ENCODE assay signal across 17 cellular contexts in the genomic region with DNA sequence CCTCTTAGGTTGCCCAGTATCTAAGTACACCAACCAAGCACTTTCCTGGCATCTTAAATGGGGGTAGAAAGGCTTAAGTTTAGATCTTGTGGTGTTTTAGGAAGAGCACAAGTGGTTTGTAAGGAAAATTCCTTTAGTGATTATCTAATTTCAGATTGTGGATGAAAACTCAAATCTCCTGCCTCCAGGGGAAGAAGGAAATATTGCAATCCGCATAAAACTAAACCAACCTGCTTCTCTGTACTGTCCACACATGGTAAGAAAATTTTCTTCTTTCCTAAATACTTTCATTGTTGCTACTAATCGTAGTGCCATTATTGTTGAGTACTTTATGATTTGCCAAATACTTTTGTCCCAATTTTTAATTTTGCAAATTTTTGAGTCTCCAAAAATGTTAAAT. TPM values are rescaled to one million over a fixed set of nuclear protein-coding genes. Genes with fewer than 3 reads are reported as not detected.
DNase-seq lines count a peak whose midpoint lies in the region; ATAC-seq and TF ChIP-seq lines count a peak whose summit lies in the region.
"Had no signal": no experiment of that assay in that cellular context is flagged by ENCODE, and none has a peak within 500 bp of the region (broad histone marks: within the 10 kb centered on the region; RNA-seq: fewer than 3 reads in every experiment).

No MANE protein-coding gene starts in this region.

- H3K4me1 ChIP-seq in PC-3 (ENCODE audit: insufficient read depth, low read length) (peaks cover 46% of the 10 kb centered on the region), osteoblast (ENCODE audit: insufficient read depth, low read length) (peaks cover 26% of the 10 kb centered on the region), suprapubic skin (no peaks in the 10 kb centered on the region)

- H3K27me3 ChIP-seq in PC-3 (ENCODE audit: low read length): no peaks in the 10 kb centered on the region
- H3K27me3 ChIP-seq in osteoblast (ENCODE audit: insufficient read depth, low read length): no peaks in the 10 kb centered on the region
- no peaks in the 10 kb centered on the region for H3K27me3 ChIP-seq in suprapubic skin

- no peak; the same call in 1 of the 2 replicates for TF ChIP-seq CTCF in PC-3 (conservative IDR thresholded peaks at IDR 0.05; ENCODE audit: low read depth, low read length)
- TF ChIP-seq CTCF in astrocyte of the spinal cord (IDR thresholded peaks at IDR 0.05; ENCODE audit: low read depth, low read length): peak; percentile 6
- TF ChIP-seq CTCF in osteoblast (IDR thresholded peaks at IDR 0.05; ENCODE audit: extremely low read depth, low read depth, low read length): peak; percentile 13
- no peak for TF ChIP-seq CTCF in omental fat pad (IDR thresholded peaks at IDR 0.05)
- no peak for TF ChIP-seq CTCF in suprapubic skin (IDR thresholded peaks at IDR 0.05)

- H3K9me3 ChIP-seq in PC-3 (ENCODE audit: low read length) (no peaks in the 10 kb centered on the region), osteoblast (ENCODE audit: low read depth, low read length) (no peaks in the 10 kb centered on the region), suprapubic skin (no peaks in the 10 kb centered on the region)

- H4K20me1 ChIP-seq in PC-3 (ENCODE audit: low read length) (no peaks in the 10 kb centered on the region), osteoblast (ENCODE audit: insufficient read depth, low read length) (no peaks in the 10 kb centered on the region)

- BruUV-seq in PC-3 (replicated peaks; lab: Mats Ljungman, UMichigan): no TSS peak

- H3K79me2 ChIP-seq in PC-3 (ENCODE audit: low read length) (no peaks in the 10 kb centered on the region), osteoblast (ENCODE audit: insufficient read depth, low read length) (no peaks in the 10 kb centered on the region)

- no peak for TF ChIP-seq EP300 in suprapubic skin (IDR thresholded peaks at IDR 0.05)

- TF ChIP-seq POLR2A in suprapubic skin (IDR thresholded peaks at IDR 0.05): no peak

- peak overlapping the region; percentile 48; the same call in 1 of the 2 replicates for H2AFZ ChIP-seq in PC-3 (ENCODE audit: low read length)
- no peak overlapping the region for H2AFZ ChIP-seq in osteoblast (ENCODE audit: low read length)
- H2AFZ ChIP-seq: GM23338 had no signal

- CTCF ChIA-PET in PC-3 (lab: Charles Lee): no interaction called here

- no peaks in the 10 kb centered on the region for H3K36me3 ChIP-seq in PC-3 (ENCODE audit: low read depth, low read length)
- no peaks in the 10 kb centered on the region for H3K36me3 ChIP-seq in osteoblast (ENCODE audit: insufficient read depth, low read length)
- no peaks in the 10 kb centered on the region for H3K36me3 ChIP-seq in suprapubic skin

- DNase-seq in PC-3 (peak; percentile 56), astrocyte of the spinal cord (ENCODE audit: low read depth, low spot score) (no peak), osteoblast (ENCODE audit: insufficient read length, low spot score, missing footprints) (no peak), omental fat pad (ENCODE audit: low spot score) (no peak), NCI-H774 (lab: John Stamatoyannopoulos, UW) (no peak), suprapubic skin (ENCODE audit: low spot score in 2 of 2) (no peak)
- no peak for DNase-seq in activated CD8-positive, alpha-beta memory T cell treated with anti-CD3 and anti-CD28 coated beads, Interleukin-2, amount 50 U/mL, for 4 hours
- DNase-seq: CD8-positive, alpha-beta T cell; GDM1; NCI-H1092 treated with DMSO at 0.1 percent for 48 hours; NCI-H1436 treated with DMSO at 0.1 percent for 48 hours; NCI-H1930; NCI-H345; NCI-H524 treated with DMSO at 0.1 percent for 48 hours had no signal

- ATAC-seq in PC-3: no peak
- no peak for ATAC-seq in omental fat pad (ENCODE audit: low FRiP score)
- ATAC-seq: CD8-positive, alpha-beta T cell; GM23338; HCT116 had no signal

- WGBS in suprapubic skin: 35% methylated on average over 2 of the region's 2 CpGs

- POLR2A ChIA-PET in PC-3 (lab: Charles Lee; ENCODE audit: unreplicated experiment): no interaction called here

- intact Hi-C loops in PC-3 (cut with micrococcal nuclease): no loop called here

- H3F3A ChIP-seq in PC-3 (ENCODE audit: low read length, unreplicated experiment): peaks cover 9% of the 10 kb centered on the region

- H3K4me3 ChIP-seq in PC-3 (ENCODE audit: low read length) (no peak overlapping the region), astrocyte of the spinal cord (ENCODE audit: low read depth, low read length) (no peak overlapping the region), osteoblast (ENCODE audit: insufficient read depth, low read length) (no peak overlapping the region), suprapubic skin (no peak overlapping the region)
- H3K4me3 ChIP-seq: GM23338 had no signal

- no peak overlapping the region for H3K9ac ChIP-seq in PC-3 (ENCODE audit: low read length)
- H3K9ac ChIP-seq: KMS-11 had no signal

- in situ Hi-C loops in astrocyte of the spinal cord (cut with HindIII; ENCODE audit: low sequenced_read_pairs): no loop called here

- H3K27ac ChIP-seq in PC-3 (ENCODE audit: low read length): no peak overlapping the region
- H3K27ac ChIP-seq in osteoblast (ENCODE audit: low read depth, low read length): no peak overlapping the region
- H3K27ac ChIP-seq in suprapubic skin: no peak overlapping the region
- H3K27ac ChIP-seq: KMS-11 had no signal

- H3K4me2 ChIP-seq in PC-3 (ENCODE audit: low read length): no peak overlapping the region
- no peak overlapping the region for H3K4me2 ChIP-seq in osteoblast (ENCODE audit: insufficient read depth, low read length)
- H3K4me2 ChIP-seq: GM23338, KMS-11 had no signal

- no peaks in the 10 kb centered on the region for H3K9me2 ChIP-seq in PC-3 (replicated peaks; ENCODE audit: low read length)

RNA-seq across cellular contexts. Expression of a gene that starts 31.1 kb away (rescaled TPM):
- not detected in 2 replicates for total RNA-seq in PC-3 (2014; rRNA removed)
- total RNA-seq in osteoblast: not detected in 2 replicates
- total RNA-seq in omental fat pad: not detected
- total RNA-seq in suprapubic skin: 1 to 10 TPM; 1.1 to 5.5 (median 3.0) TPM
- total RNA-seq: CD8-positive, alpha-beta T cell; GM23338 had no signal

Comparison
In these comparisons a context has a peak if more than half of its experiments do, and no peak if none do; other contexts are left out.
1. CTCF ChIP-seq: peak in astrocyte of the spinal cord (single experiment) and osteoblast (single experiment); none in PC-3 (single experiment), omental fat pad (0 of 3) and suprapubic skin (0 of 2).